ENCODE assay signal across 27 cellular contexts in genomic region chr1:243946253-243946652, GRCh38.
"Had no signal": no experiment of that assay in that cellular context is flagged by ENCODE, and none has a peak within 500 bp of the region (broad histone marks: within the 10 kb centered on the region; RNA-seq: fewer than 3 reads in every experiment).

No MANE protein-coding gene starts in this region.

- H3K79me2 ChIP-seq: parathyroid adenoma had no signal

- H3K9ac ChIP-seq: parathyroid adenoma had no signal

- H3K36me3 Mint-ChIP-seq: activated naive CD4-positive, alpha-beta T cell treated with anti-CD3 and anti-CD28 coated beads, Interleukin-2, amount 50 U/mL, for 24 hours; stimulated activated naive B cell treated with anti-CD40 and anti-IgM and Interleukin-4, amounts not matched to agents 10 μg/mL and 1 μg/mL and 100 μg/mL, for 72 hours had no signal

- H3K36me3 ChIP-seq: breast epithelium, esophagus squamous epithelium, left ventricle myocardium inferior, neutrophil, suprapubic skin, tibial artery had no signal

- H3K27ac ChIP-seq: breast epithelium, epithelial cell of prostate, esophagus squamous epithelium, left ventricle myocardium inferior, neutrophil, parathyroid adenoma, suprapubic skin, tibial artery had no signal

- H3K9me3 ChIP-seq: breast epithelium, esophagus squamous epithelium, left ventricle myocardium inferior, neutrophil, suprapubic skin, tibial artery had no signal

- H3K4me3 Mint-ChIP-seq: activated naive CD4-positive, alpha-beta T cell treated with anti-CD3 and anti-CD28 coated beads, Interleukin-2, amount 50 U/mL, for 24 hours; activated naive CD8-positive, alpha-beta T cell treated with anti-CD3 and anti-CD28 coated beads, Interleukin-2, amount 50 U/mL, for 24 hours; activated T-cell treated with anti-CD3 and anti-CD28 coated beads, Interleukin-2, amount 50 U/mL, for 24 hours; dendritic cell treated with granulocyte-macrophage colony-stimulating factor and Interleukin-4, amounts not matched to agents 40 ng/mL and 50 ng/mL, for 4 days; nephron; stimulated activated naive B cell treated with anti-CD40 and anti-IgM and Interleukin-4, amounts not matched to agents 10 μg/mL and 1 μg/mL and 100 μg/mL, for 72 hours; T-helper 1 cell treated with Interleukin-12 subunit alpha and Interleukin-12 subunit beta and Interleukin-4 antibody, amounts not matched to agents 30 μg/mL and 1 μg/mL, for 36 hours had no signal

- H3K27me3 Mint-ChIP-seq: activated naive CD4-positive, alpha-beta T cell treated with anti-CD3 and anti-CD28 coated beads, Interleukin-2, amount 50 U/mL, for 24 hours; dendritic cell treated with granulocyte-macrophage colony-stimulating factor and Interleukin-4, amounts not matched to agents 40 ng/mL and 50 ng/mL, for 4 days had no signal

- DNase-seq: activated CD4-positive, alpha-beta T cell treated with anti-CD3 and anti-CD28 coated beads for 4 hours; activated CD4-positive, alpha-beta T cell treated with anti-CD3 and anti-CD28 coated beads, Interleukin-2, amount 50 U/mL, for 48 hours; activated CD8-positive, alpha-beta memory T cell treated with anti-CD3 and anti-CD28 coated beads, Interleukin-2, amount 50 U/mL, for 48 hours; activated naive CD8-positive, alpha-beta T cell treated with anti-CD3 and anti-CD28 coated beads, Interleukin-2, amount 50 U/mL, for 24 hours; activated T-cell treated with anti-CD3 and anti-CD28 coated beads, Interleukin-2, amount 50 U/mL, for 24 hours; central memory CD4-positive, alpha-beta T cell; effector CD4-positive, alpha-beta T cell; esophagus squamous epithelium; left ventricle myocardium inferior; stimulated activated CD4-positive, alpha-beta T cell treated with anti-CD3 and anti-CD28 coated beads, Interleukin-15, amount 100 ng/mL, for 24 hours; stimulated activated CD4-positive, alpha-beta T cell treated with anti-CD3 and anti-CD28 coated beads, Interleukin-2, amount 100 ng/mL, for 24 hours; stimulated activated naive B cell treated with anti-CD40 and anti-IgM and Interleukin-4, amounts not matched to agents 10 μg/mL and 1 μg/mL and 100 μg/mL, for 72 hours; T1000; tibial artery had no signal

- H3K27me3 ChIP-seq: tibial artery had no signal

- FAIRE-seq: frontal cortex, islet of Langerhans had no signal

- H3K27ac Mint-ChIP-seq: activated naive CD4-positive, alpha-beta T cell treated with anti-CD3 and anti-CD28 coated beads, Interleukin-2, amount 50 U/mL, for 24 hours; activated naive CD8-positive, alpha-beta T cell treated with anti-CD3 and anti-CD28 coated beads, Interleukin-2, amount 50 U/mL, for 24 hours; activated T-cell treated with anti-CD3 and anti-CD28 coated beads, Interleukin-2, amount 50 U/mL, for 24 hours; activated T-helper 2 cell treated with anti-CD3 and anti-CD28 coated beads, Interferon-gamma antibody, Interleukin-2, Interleukin-4, amounts not matched to agents 10 μg/mL and 5 μg/mL and 100 μg/mL, durations not matched to agents 14 hours and 24 hours and 36 hours; dendritic cell treated with granulocyte-macrophage colony-stimulating factor and Interleukin-4, amounts not matched to agents 40 ng/mL and 50 ng/mL, for 4 days; nephron; stimulated activated naive B cell treated with anti-CD40 and anti-IgM and Interleukin-4, amounts not matched to agents 10 μg/mL and 1 μg/mL and 100 μg/mL, for 72 hours; T-helper 1 cell treated with Interleukin-12 subunit alpha and Interleukin-12 subunit beta and Interleukin-4 antibody, amounts not matched to agents 30 μg/mL and 1 μg/mL, for 36 hours had no signal

- H3K4me3 ChIP-seq: breast epithelium, esophagus squamous epithelium, left ventricle myocardium inferior, lung, suprapubic skin, tibial artery had no signal

- H3K4me1 ChIP-seq: breast epithelium, left ventricle myocardium inferior, parathyroid adenoma, suprapubic skin, tibial artery had no signal

- H3K9me3 Mint-ChIP-seq: activated naive CD4-positive, alpha-beta T cell treated with anti-CD3 and anti-CD28 coated beads, Interleukin-2, amount 50 U/mL, for 24 hours; activated naive CD8-positive, alpha-beta T cell treated with anti-CD3 and anti-CD28 coated beads, Interleukin-2, amount 50 U/mL, for 24 hours; activated T-cell treated with anti-CD3 and anti-CD28 coated beads, Interleukin-2, amount 50 U/mL, for 24 hours; activated T-helper 2 cell treated with anti-CD3 and anti-CD28 coated beads, Interferon-gamma antibody, Interleukin-2, Interleukin-4, amounts not matched to agents 10 μg/mL and 5 μg/mL and 100 μg/mL, durations not matched to agents 14 hours and 24 hours and 36 hours; dendritic cell treated with granulocyte-macrophage colony-stimulating factor and Interleukin-4, amounts not matched to agents 40 ng/mL and 50 ng/mL, for 4 days; nephron; stimulated activated naive B cell treated with anti-CD40 and anti-IgM and Interleukin-4, amounts not matched to agents 10 μg/mL and 1 μg/mL and 100 μg/mL, for 72 hours; T-helper 1 cell treated with Interleukin-12 subunit alpha and Interleukin-12 subunit beta and Interleukin-4 antibody, amounts not matched to agents 30 μg/mL and 1 μg/mL, for 36 hours had no signal

- H3K4me1 Mint-ChIP-seq: activated naive CD4-positive, alpha-beta T cell treated with anti-CD3 and anti-CD28 coated beads, Interleukin-2, amount 50 U/mL, for 24 hours; nephron; stimulated activated naive B cell treated with anti-CD40 and anti-IgM and Interleukin-4, amounts not matched to agents 10 μg/mL and 1 μg/mL and 100 μg/mL, for 72 hours had no signal
